16 cellular contexts compared by ENCODE assay signal in genomic region chr7:28581351-28581750, GRCh38.
"Had no signal": no experiment of that assay in that cellular context is flagged by ENCODE, and none has a peak within 500 bp of the region (broad histone marks: within the 10 kb centered on the region; RNA-seq: fewer than 3 reads in every experiment).

No MANE protein-coding gene starts in this region.

- H3K9me3 Mint-ChIP-seq: activated naive CD8-positive, alpha-beta T cell treated with anti-CD3 and anti-CD28 coated beads, Interleukin-2, amount 50 U/mL, for 24 hours; activated T-helper 2 cell treated with anti-CD3 and anti-CD28 coated beads, Interferon-gamma antibody, Interleukin-2, Interleukin-4, amounts not matched to agents 10 μg/mL and 5 μg/mL and 100 μg/mL, durations not matched to agents 14 hours and 24 hours and 36 hours; stimulated activated naive B cell treated with anti-CD40 and anti-IgM and Interleukin-4, amounts not matched to agents 10 μg/mL and 1 μg/mL and 100 μg/mL, for 72 hours had no signal

- H3K27me3 ChIP-seq: gastrocnemius medialis, tibial artery had no signal

- H3K36me3 Mint-ChIP-seq: stimulated activated naive B cell treated with anti-CD40 and anti-IgM and Interleukin-4, amounts not matched to agents 10 μg/mL and 1 μg/mL and 100 μg/mL, for 72 hours had no signal

- H3K36me3 ChIP-seq: breast epithelium, gastrocnemius medialis, left ventricle myocardium inferior, tibial artery had no signal

- ATAC-seq: activated naive CD8-positive, alpha-beta T cell treated with anti-CD3 and anti-CD28 coated beads, Interleukin-2, amount 50 U/mL, for 24 hours; gastrocnemius medialis; stimulated activated naive B cell treated with anti-CD40 and anti-IgM and Interleukin-4, amounts not matched to agents 10 μg/mL and 1 μg/mL and 100 μg/mL, for 72 hours had no signal

- H3K27ac Mint-ChIP-seq: activated naive CD8-positive, alpha-beta T cell treated with anti-CD3 and anti-CD28 coated beads, Interleukin-2, amount 50 U/mL, for 24 hours; activated T-helper 2 cell treated with anti-CD3 and anti-CD28 coated beads, Interferon-gamma antibody, Interleukin-2, Interleukin-4, amounts not matched to agents 10 μg/mL and 5 μg/mL and 100 μg/mL, durations not matched to agents 14 hours and 24 hours and 36 hours; stimulated activated naive B cell treated with anti-CD40 and anti-IgM and Interleukin-4, amounts not matched to agents 10 μg/mL and 1 μg/mL and 100 μg/mL, for 72 hours had no signal

- H3K9me3 ChIP-seq: breast epithelium, gastrocnemius medialis, left ventricle myocardium inferior, tibial artery had no signal

- H3K4me3 Mint-ChIP-seq: activated naive CD8-positive, alpha-beta T cell treated with anti-CD3 and anti-CD28 coated beads, Interleukin-2, amount 50 U/mL, for 24 hours; stimulated activated naive B cell treated with anti-CD40 and anti-IgM and Interleukin-4, amounts not matched to agents 10 μg/mL and 1 μg/mL and 100 μg/mL, for 72 hours had no signal

- H3K4me3 ChIP-seq: breast epithelium, gastrocnemius medialis, left ventricle myocardium inferior, tibial artery had no signal

- DNase-seq: activated CD4-positive, alpha-beta T cell treated with anti-CD3 and anti-CD28 coated beads, Interleukin-2, amount 50 U/mL, for 1 hour; activated CD4-positive, CD25-positive, alpha-beta regulatory T cell treated with anti-CD3 and anti-CD28 coated beads, Interleukin-2, amount 50 U/mL, for 72 hours; activated naive CD4-positive, alpha-beta T cell treated with Interleukin-2 at 50 U/mL for 16 hours; activated naive CD8-positive, alpha-beta T cell treated with anti-CD3 and anti-CD28 coated beads, Interleukin-2, amount 50 U/mL, for 24 hours; anterior cingulate cortex; cerebellar nuclear complex; cortex of kidney; gastrocnemius medialis; head of caudate nucleus; kidney; left ventricle myocardium inferior; stimulated activated naive B cell treated with anti-CD40 and anti-IgM and Interleukin-4, amounts not matched to agents 10 μg/mL and 1 μg/mL and 100 μg/mL, for 72 hours; T1000; tibial artery had no signal

- H3K27ac ChIP-seq: breast epithelium, gastrocnemius medialis, left ventricle myocardium inferior, tibial artery had no signal

- H3K4me1 ChIP-seq: breast epithelium, gastrocnemius medialis, tibial artery had no signal

- H3K4me1 Mint-ChIP-seq: activated naive CD8-positive, alpha-beta T cell treated with anti-CD3 and anti-CD28 coated beads, Interleukin-2, amount 50 U/mL, for 24 hours; stimulated activated naive B cell treated with anti-CD40 and anti-IgM and Interleukin-4, amounts not matched to agents 10 μg/mL and 1 μg/mL and 100 μg/mL, for 72 hours had no signal
